ENCODE assay signal across 19 cellular contexts in genomic region chr11:12172493-12173013, GRCh38.
DNase-seq lines count a peak whose midpoint lies in the region; ATAC-seq and TF ChIP-seq lines count a peak whose summit lies in the region.
"Had no signal": no experiment of that assay in that cellular context is flagged by ENCODE, and none has a peak within 500 bp of the region (broad histone marks: within the 10 kb centered on the region; RNA-seq: fewer than 3 reads in every experiment).

No MANE protein-coding gene starts in this region.

- H3K27me3 Mint-ChIP-seq in activated CD4-positive, alpha-beta T cell treated with anti-CD3 and anti-CD28 coated beads for 36 hours: no peaks in the 10 kb centered on the region
- peaks cover 1% of the 10 kb centered on the region for H3K27me3 Mint-ChIP-seq in activated naive CD8-positive, alpha-beta T cell treated with anti-CD3 and anti-CD28 coated beads, Interleukin-2, amount 50 U/mL, for 24 hours

- peaks cover 3% of the 10 kb centered on the region for H3K9me3 Mint-ChIP-seq in activated CD4-positive, alpha-beta T cell treated with anti-CD3 and anti-CD28 coated beads for 36 hours (ENCODE audit: low read depth)
- H3K9me3 Mint-ChIP-seq in activated naive CD8-positive, alpha-beta T cell treated with anti-CD3 and anti-CD28 coated beads, Interleukin-2, amount 50 U/mL, for 24 hours: peaks cover 14% of the 10 kb centered on the region
- H3K9me3 Mint-ChIP-seq: H9 had no signal

- H3K4me1 ChIP-seq in Karpas-422 (ENCODE audit: low read length) (peaks cover 2% of the 10 kb centered on the region; the same call in 1 of the 2 replicates), mucosa of descending colon (ENCODE audit: low read depth) (peaks cover 30% of the 10 kb centered on the region), BE2C (no peaks in the 10 kb centered on the region)

- TF ChIP-seq CTCF in mucosa of descending colon (IDR thresholded peaks at IDR 0.05) (no peak), BE2C (IDR thresholded peaks at IDR 0.05; ENCODE audit: low read depth, low read length) (no peak)

- no peak overlapping the region for H3K27ac ChIP-seq in Karpas-422 (ENCODE audit: low read length)
- H3K27ac ChIP-seq: ovary had no signal

- no peaks in the 10 kb centered on the region for H3K9me3 ChIP-seq in Karpas-422 (ENCODE audit: low read length)
- H3K9me3 ChIP-seq in mucosa of descending colon: no peaks in the 10 kb centered on the region
- no peaks in the 10 kb centered on the region for H3K9me3 ChIP-seq in BE2C
- H3K9me3 ChIP-seq: ovary, SK-N-SH, tibial nerve had no signal

- H3K36me3 ChIP-seq in Karpas-422 (ENCODE audit: insufficient read depth, low read length): no peaks in the 10 kb centered on the region
- no peaks in the 10 kb centered on the region for H3K36me3 ChIP-seq in mucosa of descending colon (ENCODE audit: low read depth)
- no peaks in the 10 kb centered on the region for H3K36me3 ChIP-seq in BE2C
- H3K36me3 ChIP-seq: ovary, tibial nerve had no signal

- H3K4me3 Mint-ChIP-seq in activated CD4-positive, alpha-beta T cell treated with anti-CD3 and anti-CD28 coated beads for 36 hours: no peak overlapping the region
- no peak overlapping the region for H3K4me3 Mint-ChIP-seq in activated naive CD8-positive, alpha-beta T cell treated with anti-CD3 and anti-CD28 coated beads, Interleukin-2, amount 50 U/mL, for 24 hours
- H3K4me3 Mint-ChIP-seq: H9 had no signal

- POLR2A ChIA-PET in activated CD4-positive, alpha-beta T cell treated with anti-CD3 and anti-CD28 coated beads for 36 hours (lab: Charles Lee): interaction anchor here (1.2 to 2.1 kb wide), 2 partner anchors 11 to 21 kb away, joined by 4 to 13 read pairs; no protein-coding TSS in a partner anchor

- CTCF ChIA-PET in activated CD4-positive, alpha-beta T cell treated with anti-CD3 and anti-CD28 coated beads for 36 hours (lab: Charles Lee): interaction anchor here (0.9 to 3.0 kb wide), 7 partner anchors 9 to 109 kb away, joined by 3 to 12 read pairs (median 4); no protein-coding TSS in a partner anchor

- peaks cover 38% of the 10 kb centered on the region for H3K36me3 Mint-ChIP-seq in activated CD4-positive, alpha-beta T cell treated with anti-CD3 and anti-CD28 coated beads for 36 hours (ENCODE audit: low read depth)
- H3K36me3 Mint-ChIP-seq in activated naive CD8-positive, alpha-beta T cell treated with anti-CD3 and anti-CD28 coated beads, Interleukin-2, amount 50 U/mL, for 24 hours (ENCODE audit: low read depth): peaks cover 30% of the 10 kb centered on the region

- H3K4me1 Mint-ChIP-seq in activated CD4-positive, alpha-beta T cell treated with anti-CD3 and anti-CD28 coated beads for 36 hours: peaks cover 57% of the 10 kb centered on the region
- H3K4me1 Mint-ChIP-seq in activated naive CD8-positive, alpha-beta T cell treated with anti-CD3 and anti-CD28 coated beads, Interleukin-2, amount 50 U/mL, for 24 hours: peaks cover 64% of the 10 kb centered on the region

- H3K27ac Mint-ChIP-seq in activated CD4-positive, alpha-beta T cell treated with anti-CD3 and anti-CD28 coated beads for 36 hours: peak overlapping the region; percentile 72
- H3K27ac Mint-ChIP-seq in activated naive CD8-positive, alpha-beta T cell treated with anti-CD3 and anti-CD28 coated beads, Interleukin-2, amount 50 U/mL, for 24 hours: peak overlapping the region; percentile 36
- H3K27ac Mint-ChIP-seq: H9 had no signal

- H3K4me2 ChIP-seq in Karpas-422 (ENCODE audit: low read depth, low read length, poor library complexity, severe bottlenecking): no peak overlapping the region
- H3K4me2 ChIP-seq: SK-N-SH had no signal

- ATAC-seq in activated CD4-positive, alpha-beta T cell treated with anti-CD3 and anti-CD28 coated beads for 36 hours: no peak
- ATAC-seq in activated naive CD8-positive, alpha-beta T cell treated with anti-CD3 and anti-CD28 coated beads, Interleukin-2, amount 50 U/mL, for 24 hours: no peak
- peak; percentile 28 for ATAC-seq in mucosa of descending colon
- ATAC-seq in GM18502 (IDR thresholded peaks at IDR 0.05; ENCODE audit: poor library complexity, unreplicated experiment): no peak
- ATAC-seq: activated naive CD4-positive, alpha-beta T cell treated with anti-CD3 and anti-CD28 coated beads, Interleukin-2, amount 50 U/mL, for 72 hours had no signal

- no peaks in the 10 kb centered on the region for H3K9me2 ChIP-seq in Karpas-422 (replicated peaks; ENCODE audit: insufficient read depth, low read length)
- H3K9me2 ChIP-seq: SK-N-SH had no signal

- intact Hi-C loops in activated CD4-positive, alpha-beta T cell treated with anti-CD3 and anti-CD28 coated beads for 36 hours (cut with DNase I, micrococcal nuclease): no loop called here
- intact Hi-C loops in mucosa of descending colon (cut with DNase I, micrococcal nuclease): no loop called here

- no peak for DNase-seq in activated CD4-positive, alpha-beta T cell treated with anti-CD3 and anti-CD28 coated beads for 36 hours
- no peak for DNase-seq in activated CD4-positive, alpha-beta T cell treated with anti-CD3 and anti-CD28 coated beads, Interleukin-2, amount 50 U/mL, for 1 hour
- DNase-seq in Karpas-422 (peak; percentile 12), mucosa of descending colon (peak in 1 of 3 donors; percentile 60), NCI-H2196 (lab: John Stamatoyannopoulos, UW; ENCODE audit: unreplicated experiment) (no peak), BE2C (no peak)
- DNase-seq in activated naive CD8-positive, alpha-beta T cell treated with anti-CD3 and anti-CD28 coated beads, Interleukin-2, amount 50 U/mL, for 24 hours: no peak
- DNase-seq: effector CD8-positive, alpha-beta T cell; H9; hippocampal formation; MV-4-11; NCI-H2081; NCI-H524 treated with DMSO at 0.1 percent for 48 hours; ovary; SK-N-SH; stimulated activated CD4-positive, alpha-beta T cell treated with anti-CD3 and anti-CD28 coated beads, Interleukin-2, amount 100 ng/mL, for 48 hours had no signal

- H3K79me2 ChIP-seq in Karpas-422 (ENCODE audit: low read length): no peaks in the 10 kb centered on the region

- H3K9ac ChIP-seq in Karpas-422 (ENCODE audit: low read length): no peak overlapping the region

- no peaks in the 10 kb centered on the region for H4K20me1 ChIP-seq in Karpas-422 (ENCODE audit: insufficient read depth, low read depth, low read length)

- H3K4me3 ChIP-seq in Karpas-422 (ENCODE audit: low read length) (no peak overlapping the region), mucosa of descending colon (no peak overlapping the region), BE2C (ENCODE audit: low read depth, low read length) (no peak overlapping the region)
- H3K4me3 ChIP-seq: ovary, tibial nerve had no signal

- H3K27me3 ChIP-seq in Karpas-422 (ENCODE audit: low read length): no peaks in the 10 kb centered on the region
- no peaks in the 10 kb centered on the region for H3K27me3 ChIP-seq in BE2C
- H3K27me3 ChIP-seq: ovary, tibial nerve had no signal

- no peak overlapping the region for H2AFZ ChIP-seq in Karpas-422 (ENCODE audit: low read length)
